ENCODE assay signal across 10 cellular contexts in the genomic region with DNA sequence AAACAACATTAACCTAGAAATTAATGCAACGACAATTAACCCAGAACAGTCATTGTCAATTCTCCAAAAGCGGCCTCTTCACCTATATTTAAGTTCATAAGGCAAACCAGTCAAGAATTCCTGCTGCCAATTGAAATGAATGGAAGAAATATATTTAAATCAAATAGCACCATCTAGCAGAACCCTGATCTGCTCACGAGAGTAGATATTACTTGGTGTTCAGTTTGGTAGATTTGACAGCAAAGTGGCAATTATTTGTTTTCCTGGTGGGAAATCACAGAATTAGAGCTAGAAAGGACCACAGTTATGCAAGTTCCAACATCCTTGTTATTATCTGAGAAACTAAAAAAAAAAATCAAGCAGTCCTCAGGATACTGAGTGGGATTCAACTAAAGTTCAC. TPM values are rescaled to one million over a fixed set of nuclear protein-coding genes. Genes with fewer than 3 reads are reported as not detected.
A peak's percentile ranks its signal among the peaks of the same experiment; 100 is the strongest.
DNase-seq lines count a peak whose midpoint lies in the region; TF ChIP-seq lines count a peak whose summit lies in the region.
"Had no signal": no experiment of that assay in that cellular context is flagged by ENCODE, and none has a peak within 500 bp of the region (broad histone marks: within the 10 kb centered on the region; RNA-seq: fewer than 3 reads in every experiment).

No MANE protein-coding gene starts in this region.

- peaks cover 3% of the 10 kb centered on the region for H3K36me3 Mint-ChIP-seq in activated T-helper 1 cell treated with anti-CD3 and anti-CD28 coated beads, Interleukin-12 subunit alpha, Interleukin-12 subunit beta, Interleukin-2, Interleukin-4 antibody, amounts not matched to agents 30 ng/mL and 10 ng/mL and 1 ng/mL, durations not matched to agents 14 hours and 24 hours and 36 hours (ENCODE audit: low read depth)

- intact Hi-C loops in activated T-helper 1 cell treated with anti-CD3 and anti-CD28 coated beads, Interleukin-12 subunit alpha, Interleukin-12 subunit beta, Interleukin-2, Interleukin-4 antibody, amounts not matched to agents 30 ng/mL and 10 ng/mL and 1 ng/mL, durations not matched to agents 14 hours and 24 hours and 36 hours (cut with micrococcal nuclease), result loop anchor here (5.0 to 10.0 kb wide), 2 partner anchors 221 to 416 kb away; no protein-coding TSS in a partner anchor
- intact Hi-C loops in adrenal gland (cut with DNase I), result no loop called here

- H3K4me1 ChIP-seq in ACC112 (ENCODE audit: control insufficient read depth, insufficient read depth, low read length, unreplicated experiment), result peaks cover 17% of the 10 kb centered on the region
- H3K4me1 ChIP-seq in muscle layer of duodenum (ENCODE audit: control insufficient read depth in 1 of 2, insufficient read depth in 2 of 2, low read length in 2 of 2), result peaks cover 0 to 14% of the 10 kb centered on the region in 2 donors
- H3K4me1 ChIP-seq in adrenal gland (replicated peaks in 1 of 2), result peaks cover 6 to 11% of the 10 kb centered on the region in 2 donors

- POLR2A ChIA-PET in HEK293T (lab: Yijun Ruan, JAX) (no interaction called here), GM10248 (lab: Yijun Ruan, JAX) (no interaction called here)

- CTCF ChIA-PET in HEK293T (lab: Yijun Ruan, JAX), result interaction anchor here (0.6 kb wide), 1 partner anchor 9 kb away, joined by 3 read pairs; no protein-coding TSS in a partner anchor
- CTCF ChIA-PET in GM10248 (lab: Yijun Ruan, JAX), result no interaction called here

- H3K27me3 ChIP-seq in ACC112 (ENCODE audit: insufficient read depth, low read length), result no peaks in the 10 kb centered on the region
- no peaks in the 10 kb centered on the region for H3K27me3 ChIP-seq in muscle layer of duodenum (ENCODE audit: low read depth, low read length)
- H3K27me3 ChIP-seq in adrenal gland, result no peaks in the 10 kb centered on the region

- peak; percentile 3 for TF ChIP-seq CTCF in GM13977 (IDR thresholded peaks at IDR 0.05; ENCODE audit: extremely low read depth, insufficient read depth, missing control alignments)
- no peak for TF ChIP-seq CTCF in adrenal gland (IDR thresholded peaks at IDR 0.05)
- TF ChIP-seq CTCF in GM10248 (IDR thresholded peaks at IDR 0.05; ENCODE audit: control extremely low read depth, extremely low read depth, low read depth, missing control alignments), result no peak

- DNase-seq in GM13977 (ENCODE audit: low spot score) (no peak), adrenal gland (no peak), HEK293T (ENCODE audit: extremely low spot score) (no peak), GM10248 (ENCODE audit: extremely low spot score) (no peak)
- DNase-seq in activated T-helper 1 cell treated with anti-CD3 and anti-CD28 coated beads, Interleukin-12 subunit alpha, Interleukin-12 subunit beta, Interleukin-2, Interleukin-4 antibody, amounts not matched to agents 30 ng/mL and 10 ng/mL and 1 ng/mL, durations not matched to agents 14 hours and 24 hours and 36 hours (ENCODE audit: low spot score), result no peak
- DNase-seq in stimulated activated CD4-positive, alpha-beta T cell treated with anti-CD3 and anti-CD28 coated beads, Interleukin-4, amount 100 ng/mL, for 24 hours, result no peak
- DNase-seq: GF-D8, IMR-90 had no signal

- WGBS in adrenal gland, 4 donors, result 67 to 68% (median 67%) methylated on average over 3 of the region's 3 CpGs

- peaks cover 7% of the 10 kb centered on the region for H3K27me3 Mint-ChIP-seq in activated T-helper 1 cell treated with anti-CD3 and anti-CD28 coated beads, Interleukin-12 subunit alpha, Interleukin-12 subunit beta, Interleukin-2, Interleukin-4 antibody, amounts not matched to agents 30 ng/mL and 10 ng/mL and 1 ng/mL, durations not matched to agents 14 hours and 24 hours and 36 hours (ENCODE audit: insufficient read depth)

- in situ Hi-C loops in GM13977 (cut with MboI; ENCODE audit: low pct_unique_long_range_greater_than_20kb, low sequenced_read_pairs, unreplicated experiment), result loop anchor here (25.0 kb wide), 1 partner anchor 236 kb away; no protein-coding TSS in a partner anchor

- no peaks in the 10 kb centered on the region for H3K9me3 ChIP-seq in muscle layer of duodenum (ENCODE audit: control insufficient read depth in 1 of 2, low read length in 2 of 2)
- no peaks in the 10 kb centered on the region for H3K9me3 ChIP-seq in adrenal gland (replicated peaks in 1 of 3)

- H3K79me2 ChIP-seq in ACC112 (ENCODE audit: control insufficient read depth, insufficient read depth, low read length, unreplicated experiment), result peaks cover 23% of the 10 kb centered on the region

- peak overlapping the region; percentile 91 for H3K4me3 Mint-ChIP-seq in activated T-helper 1 cell treated with anti-CD3 and anti-CD28 coated beads, Interleukin-12 subunit alpha, Interleukin-12 subunit beta, Interleukin-2, Interleukin-4 antibody, amounts not matched to agents 30 ng/mL and 10 ng/mL and 1 ng/mL, durations not matched to agents 14 hours and 24 hours and 36 hours

- H3K4me3 ChIP-seq in ACC112 (ENCODE audit: low read depth, low read length) (peak overlapping the region; percentile 76), muscle layer of duodenum (ENCODE audit: low read depth in 1 of 2, low read length in 2 of 2) (peak overlapping the region; percentile 75 to 78), adrenal gland (no peak overlapping the region)

- H3K27ac Mint-ChIP-seq in activated T-helper 1 cell treated with anti-CD3 and anti-CD28 coated beads, Interleukin-12 subunit alpha, Interleukin-12 subunit beta, Interleukin-2, Interleukin-4 antibody, amounts not matched to agents 30 ng/mL and 10 ng/mL and 1 ng/mL, durations not matched to agents 14 hours and 24 hours and 36 hours, result no peak overlapping the region

- no peak for TF ChIP-seq POLR2A in adrenal gland (IDR thresholded peaks at IDR 0.05)

- H3K4me1 Mint-ChIP-seq in activated T-helper 1 cell treated with anti-CD3 and anti-CD28 coated beads, Interleukin-12 subunit alpha, Interleukin-12 subunit beta, Interleukin-2, Interleukin-4 antibody, amounts not matched to agents 30 ng/mL and 10 ng/mL and 1 ng/mL, durations not matched to agents 14 hours and 24 hours and 36 hours (ENCODE audit: low read depth), result peaks cover 31% of the 10 kb centered on the region

- H3K9me3 Mint-ChIP-seq in activated T-helper 1 cell treated with anti-CD3 and anti-CD28 coated beads, Interleukin-12 subunit alpha, Interleukin-12 subunit beta, Interleukin-2, Interleukin-4 antibody, amounts not matched to agents 30 ng/mL and 10 ng/mL and 1 ng/mL, durations not matched to agents 14 hours and 24 hours and 36 hours, result no peaks in the 10 kb centered on the region

- H3K36me3 ChIP-seq in ACC112 (ENCODE audit: insufficient read depth, low read length), result no peaks in the 10 kb centered on the region
- no peaks in the 10 kb centered on the region for H3K36me3 ChIP-seq in muscle layer of duodenum (ENCODE audit: control insufficient read depth in 1 of 2, insufficient read depth in 2 of 2, low read length in 2 of 2)
- H3K36me3 ChIP-seq in adrenal gland (replicated peaks in 1 of 2), result no peaks in the 10 kb centered on the region

- H2AFZ ChIP-seq in ACC112 (ENCODE audit: low read length, unreplicated experiment), result no peak overlapping the region

- H3K27ac ChIP-seq in ACC112 (ENCODE audit: low read depth, low read length) (no peak overlapping the region), muscle layer of duodenum (ENCODE audit: low read length) (no peak overlapping the region), adrenal gland (peak overlapping the region in 1 of 5 donors; percentile 80)

TF ChIP-seq in HEK293T, 16 proteins besides CTCF, POLR2A, EP300 and RAD21:
- TF ChIP-seq PKNOX1 (IDR thresholded peaks at IDR 0.05) (no peak), ZNF384 (IDR thresholded peaks at IDR 0.05) (no peak), SP1 (IDR thresholded peaks at IDR 0.05) (no peak)

RNA-seq across cellular contexts. Expression of gene SSBP2, which starts 2.3 kb away (rescaled TPM):
- 8.4 and 12.7 TPM in 2 replicates for total RNA-seq in activated T-helper 1 cell treated with anti-CD3 and anti-CD28 coated beads, Interleukin-12 subunit alpha, Interleukin-12 subunit beta, Interleukin-2, Interleukin-4 antibody, amounts not matched to agents 30 ng/mL and 10 ng/mL and 1 ng/mL, durations not matched to agents 14 hours and 24 hours and 36 hours
- total RNA-seq in adrenal gland, result 100 to 1,000 TPM in 1 of 8 donors, 10 to 100 TPM in 7; 16.2 to 424 (median 27.2) TPM
- 10 to 100 TPM; 21.3 to 27.7 (median 24.1) TPM for polyA plus RNA-seq in adrenal gland

Comparison
In these comparisons a context has a peak if more than half of its experiments do, and no peak if none do; other contexts are left out.
1. H3K4me3 ChIP-seq: peak in ACC112 (single experiment) and muscle layer of duodenum (2 of 2); none in adrenal gland (0 of 4).